9 cellular contexts compared by ENCODE assay signal in the genomic region with DNA sequence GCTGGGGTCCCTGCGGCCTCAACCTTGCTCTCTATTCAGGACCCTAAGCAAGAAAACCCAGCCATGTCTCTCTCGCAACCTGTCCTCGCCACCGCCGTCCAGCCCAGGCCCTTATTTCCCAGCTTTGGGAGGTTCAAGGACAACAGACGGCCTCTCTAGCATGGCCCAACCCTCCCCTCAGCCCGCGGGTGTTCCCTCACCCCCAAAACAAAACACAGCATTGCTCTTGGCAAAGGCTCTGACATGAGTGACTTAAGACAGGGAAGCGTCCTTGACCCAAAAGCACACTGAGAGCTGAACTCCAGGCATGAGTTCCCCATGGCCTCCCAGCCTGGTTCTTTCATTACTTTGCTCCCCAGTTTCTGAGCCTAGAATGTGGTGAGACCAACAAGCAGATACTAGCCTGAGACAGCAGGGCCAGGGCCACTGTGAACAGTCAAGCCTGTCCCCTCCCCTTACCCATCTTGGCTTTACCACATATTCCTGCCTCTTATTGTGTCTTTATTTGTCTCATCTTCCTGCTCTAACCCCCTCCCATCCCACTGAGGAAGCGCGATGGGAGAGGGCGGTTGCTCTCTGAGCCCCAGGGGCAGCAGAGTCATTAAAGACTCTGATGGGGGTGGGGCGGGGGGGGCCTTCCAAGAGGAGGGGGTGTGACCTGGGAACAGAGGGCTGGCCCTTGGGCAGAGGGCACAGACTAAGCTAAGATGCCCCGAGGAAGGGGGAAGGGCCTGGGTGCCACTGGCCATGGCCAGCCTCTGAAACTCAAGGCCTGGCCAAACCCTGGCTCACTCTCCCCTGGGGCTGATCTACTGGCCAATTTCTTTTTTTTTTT. TPM values are rescaled to one million over a fixed set of nuclear protein-coding genes. Genes with fewer than 3 reads are reported as not detected.
DNase-seq lines count a peak whose midpoint lies in the region; ATAC-seq, FAIRE-seq and TF ChIP-seq lines count a peak whose summit lies in the region.
"Had no signal": no experiment of that assay in that cellular context is flagged by ENCODE, and none has a peak within 500 bp of the region (broad histone marks: within the 10 kb centered on the region; RNA-seq: fewer than 3 reads in every experiment).

No MANE protein-coding gene starts in this region.

- intact Hi-C loops in aorta (cut with DNase I), result no loop called here

- peak overlapping the region; percentile 77 for H3K27ac Mint-ChIP-seq in stimulated activated naive CD8-positive, alpha-beta T cell treated with anti-CD3 and anti-CD28 coated beads, Interleukin-15, Interleukin-2, amounts not matched to agents 100 ng/mL and 50 ng/mL, for 24 hours
- peak overlapping the region; percentile 69 for H3K27ac Mint-ChIP-seq in astrocyte (ENCODE audit: unreplicated experiment)

- no peaks in the 10 kb centered on the region for H3K9me3 ChIP-seq in astrocyte (ENCODE audit: insufficient read depth, low read depth, low read length)
- no peaks in the 10 kb centered on the region for H3K9me3 ChIP-seq in aorta (ENCODE audit: control insufficient read depth, low read length)
- H3K9me3 ChIP-seq: SJSA1 had no signal

- H3K56ac ChIP-seq in mesendoderm (ENCODE audit: low read length), result peak overlapping the region; percentile 89

- H3K18ac ChIP-seq in mesendoderm (ENCODE audit: low read length), result peak overlapping the region; percentile 72

- H3K4me3 ChIP-seq in astrocyte (ENCODE audit: insufficient read depth, low read depth, low read length) (no peak overlapping the region), mesendoderm (ENCODE audit: low read length) (no peak overlapping the region), aorta (ENCODE audit: low read length in 2 of 2) (no peak overlapping the region)
- H3K4me3 ChIP-seq: SJSA1 had no signal

- peaks cover 38% of the 10 kb centered on the region for H3K79me1 ChIP-seq in mesendoderm (ENCODE audit: low read length)

- H3K4me1 ChIP-seq in astrocyte (ENCODE audit: insufficient read depth, low read length) (peaks cover 43% of the 10 kb centered on the region), mesendoderm (ENCODE audit: control insufficient read depth, low read depth, low read length) (peaks cover 20% of the 10 kb centered on the region), aorta (ENCODE audit: control insufficient read depth in 1 of 2, insufficient read depth in 2 of 2, low read length in 2 of 2) (no peaks in the 10 kb centered on the region)

- no peak overlapping the region for H3K23ac ChIP-seq in mesendoderm (ENCODE audit: low read length)

- no peak for ATAC-seq in stimulated activated naive CD8-positive, alpha-beta T cell treated with anti-CD3 and anti-CD28 coated beads, Interleukin-15, Interleukin-2, amounts not matched to agents 100 U/mL and 50 U/mL, for 24 hours
- ATAC-seq in aorta (ENCODE audit: low FRiP score), result peak; percentile 37

- no peak for TF ChIP-seq CTCF in astrocyte (IDR thresholded peaks at IDR 0.05; ENCODE audit: insufficient read depth, low read depth, low read length)

- peak overlapping the region; percentile 47 for H3K4me3 Mint-ChIP-seq in stimulated activated naive CD8-positive, alpha-beta T cell treated with anti-CD3 and anti-CD28 coated beads, Interleukin-15, Interleukin-2, amounts not matched to agents 100 ng/mL and 50 ng/mL, for 24 hours
- H3K4me3 Mint-ChIP-seq in astrocyte (ENCODE audit: unreplicated experiment), result peak overlapping the region; percentile 27

- no peak overlapping the region for H4K8ac ChIP-seq in mesendoderm (ENCODE audit: low read depth, low read length)

- H3K27me3 ChIP-seq in astrocyte (ENCODE audit: insufficient read depth, low read length) (no peaks in the 10 kb centered on the region), mesendoderm (ENCODE audit: insufficient read depth, low read length, poor library complexity) (no peaks in the 10 kb centered on the region), aorta (ENCODE audit: control insufficient read depth in 1 of 2, insufficient read depth in 2 of 2, low read length in 1 of 2) (no peaks in the 10 kb centered on the region)
- H3K27me3 ChIP-seq: SJSA1 had no signal

- peaks cover 17% of the 10 kb centered on the region for H3K36me3 Mint-ChIP-seq in stimulated activated naive CD8-positive, alpha-beta T cell treated with anti-CD3 and anti-CD28 coated beads, Interleukin-15, Interleukin-2, amounts not matched to agents 100 ng/mL and 50 ng/mL, for 24 hours (ENCODE audit: low read depth)
- no peaks in the 10 kb centered on the region for H3K36me3 Mint-ChIP-seq in astrocyte (ENCODE audit: low read depth, unreplicated experiment)

- H3K36me3 ChIP-seq in astrocyte (ENCODE audit: insufficient read depth, low read length) (no peaks in the 10 kb centered on the region), mesendoderm (ENCODE audit: control insufficient read depth, insufficient read depth, low read length) (no peaks in the 10 kb centered on the region), aorta (ENCODE audit: control insufficient read depth in 1 of 2, insufficient read depth in 2 of 2, low read length in 1 of 2) (no peaks in the 10 kb centered on the region)
- H3K36me3 ChIP-seq: SJSA1 had no signal

- no peak for DNase-seq in stimulated activated naive CD8-positive, alpha-beta T cell treated with anti-CD3 and anti-CD28 coated beads, Interleukin-15, Interleukin-2, amounts not matched to agents 100 U/mL and 50 U/mL, for 24 hours
- no peak for DNase-seq in astrocyte (ENCODE audit: low read depth)
- peak; percentile 80 for DNase-seq in mesendoderm
- DNase-seq in aorta, result peak in 1 of 2 donors; percentile 82
- DNase-seq in kidney glomerular epithelial cell (lab: John Stamatoyannopoulos, UW), result no peak
- DNase-seq in AG20443 (ENCODE audit: low spot score), result no peak
- DNase-seq in NCI-H526 treated with DMSO at 0.1 percent for 48 hours (lab: John Stamatoyannopoulos, UW), result no peak

- peak overlapping the region; percentile 73 for H2BK5ac ChIP-seq in mesendoderm (ENCODE audit: low read length)

- no peak overlapping the region for H2BK15ac ChIP-seq in mesendoderm (replicated peaks; ENCODE audit: low read depth)

- H3K27me3 Mint-ChIP-seq in stimulated activated naive CD8-positive, alpha-beta T cell treated with anti-CD3 and anti-CD28 coated beads, Interleukin-15, Interleukin-2, amounts not matched to agents 100 ng/mL and 50 ng/mL, for 24 hours, result no peaks in the 10 kb centered on the region
- no peaks in the 10 kb centered on the region for H3K27me3 Mint-ChIP-seq in astrocyte (ENCODE audit: low read depth, unreplicated experiment)

- peaks cover 80% of the 10 kb centered on the region for H3K4me1 Mint-ChIP-seq in stimulated activated naive CD8-positive, alpha-beta T cell treated with anti-CD3 and anti-CD28 coated beads, Interleukin-15, Interleukin-2, amounts not matched to agents 100 ng/mL and 50 ng/mL, for 24 hours (ENCODE audit: low read depth)
- peaks cover 26% of the 10 kb centered on the region for H3K4me1 Mint-ChIP-seq in astrocyte (ENCODE audit: low read depth, unreplicated experiment)

- H3K79me2 ChIP-seq in astrocyte (ENCODE audit: insufficient read depth, low read length), result peaks cover 87% of the 10 kb centered on the region
- peaks cover 48% of the 10 kb centered on the region for H3K79me2 ChIP-seq in mesendoderm (ENCODE audit: control insufficient read depth, insufficient read depth, low read length)

- H4K5ac ChIP-seq in mesendoderm (ENCODE audit: low read length), result no peak overlapping the region

- H3K9me3 Mint-ChIP-seq in stimulated activated naive CD8-positive, alpha-beta T cell treated with anti-CD3 and anti-CD28 coated beads, Interleukin-15, Interleukin-2, amounts not matched to agents 100 ng/mL and 50 ng/mL, for 24 hours, result no peaks in the 10 kb centered on the region
- no peaks in the 10 kb centered on the region for H3K9me3 Mint-ChIP-seq in astrocyte (ENCODE audit: unreplicated experiment)

- no peak for FAIRE-seq in astrocyte (lab: Jason Lieb, UNC)

- no CpG with 5 or more reads among the region's 14 CpGs for WGBS in mesendoderm (ENCODE audit: extremely low coverage, insufficient coverage, low lambda C conversion rate)
- 43 to 48% methylated on average over 14 of the region's 14 CpGs for WGBS in aorta, 2 donors

- no peak overlapping the region for H2BK120ac ChIP-seq in mesendoderm (ENCODE audit: low read depth, low read length)

- peak overlapping the region; percentile 9 for H3K9ac ChIP-seq in astrocyte (ENCODE audit: low read length)
- peak overlapping the region; percentile 65 for H3K9ac ChIP-seq in mesendoderm (ENCODE audit: low read length)

- H3K27ac ChIP-seq in astrocyte (ENCODE audit: low read depth, low read length) (peak overlapping the region; percentile 2), mesendoderm (ENCODE audit: low read depth, low read length) (peak overlapping the region; percentile 36), aorta (ENCODE audit: low read depth in 1 of 2, low read length in 2 of 2) (peak overlapping the region in 1 of 2 donors; percentile 34)

- peaks cover 84% of the 10 kb centered on the region for H4K20me1 ChIP-seq in astrocyte (ENCODE audit: insufficient read depth, low read length)

- peak overlapping the region; percentile 82 for H3K4me2 ChIP-seq in astrocyte (ENCODE audit: low read length)
- H3K4me2 ChIP-seq in mesendoderm (ENCODE audit: low read length), result no peak overlapping the region

- peak overlapping the region; percentile 11 for H2AK5ac ChIP-seq in mesendoderm (ENCODE audit: low read length)

- no peak overlapping the region for H2AFZ ChIP-seq in astrocyte (ENCODE audit: low read depth, low read length)

- H3K4ac ChIP-seq in mesendoderm (ENCODE audit: low read depth, low read length), result peak overlapping the region; percentile 8

RNA-seq across cellular contexts. Expression of a gene that starts 11.8 kb away (rescaled TPM):
- total RNA-seq in astrocyte (59.2 and 65.6 TPM in 2 replicates), aorta (100 to 1,000 TPM in 1 of 2 donors, 10 to 100 TPM in 1; 23.6 to 103 TPM)
- 59.1 TPM for polyA plus RNA-seq in mesendoderm (2013, experiment 1 of 2)
- 55.4 TPM for polyA plus RNA-seq in mesendoderm (2013, experiment 2 of 2)
- 10 to 100 TPM; 24.0 to 24.7 TPM for polyA plus RNA-seq in aorta
